17 cellular contexts compared by ENCODE assay signal in the genomic region with DNA sequence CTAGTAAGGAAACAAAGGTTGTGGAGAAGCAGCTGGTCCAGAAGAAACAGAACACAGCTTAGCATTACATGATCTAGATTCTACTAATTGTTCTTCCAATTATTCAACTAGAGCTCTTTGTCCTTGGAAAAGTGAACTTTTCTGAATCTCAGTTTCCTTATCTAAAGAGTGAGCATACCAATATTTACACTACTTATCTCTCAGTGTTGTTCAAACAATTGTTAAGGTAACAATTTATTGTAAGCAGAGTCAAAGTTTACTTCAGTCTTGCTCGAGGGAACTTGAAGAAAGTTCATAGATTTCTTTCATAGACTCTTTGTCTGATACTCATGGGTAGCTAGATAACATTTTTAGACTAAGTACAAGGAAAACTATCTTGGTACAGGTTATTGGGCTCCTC. TPM values are rescaled to one million over a fixed set of nuclear protein-coding genes. Genes with fewer than 3 reads are reported as not detected.
DNase-seq lines count a peak whose midpoint lies in the region; ATAC-seq, FAIRE-seq and TF ChIP-seq lines count a peak whose summit lies in the region.
"Had no signal": no experiment of that assay in that cellular context is flagged by ENCODE, and none has a peak within 500 bp of the region (broad histone marks: within the 10 kb centered on the region; RNA-seq: fewer than 3 reads in every experiment).

No MANE protein-coding gene starts in this region.

- peaks cover 20% of the 10 kb centered on the region for H3K4me1 Mint-ChIP-seq in Caco-2 (ENCODE audit: low read depth, unreplicated experiment)
- H3K4me1 Mint-ChIP-seq: CD14-positive monocyte had no signal

- H3K27ac ChIP-seq in K562 (ENCODE audit: extremely low read depth, low read depth, low read length) (no peak overlapping the region), HepG2 (ENCODE audit: extremely low read length, insufficient read depth, low read length) (peak overlapping the region; percentile 29), small intestine (ENCODE audit: low read depth in 1 of 2, low read length in 1 of 2) (no peak overlapping the region)
- H3K27ac ChIP-seq: A549 had no signal

- intact Hi-C loops in Caco-2 (cut with micrococcal nuclease; ENCODE audit: unreplicated experiment) = loop anchor here (1.0 to 5.0 kb wide), 2 partner anchors 22 to 44 kb away; partner anchors contain the start of gene TRIM24
- intact Hi-C loops in K562 (cut with micrococcal nuclease) = no loop called here
- intact Hi-C loops in HepG2 (cut with micrococcal nuclease; ENCODE audit: unreplicated experiment) = no loop called here

- H2AFZ ChIP-seq in K562 (ENCODE audit: low read depth, low read length) = peak overlapping the region; percentile 5
- H2AFZ ChIP-seq in HepG2 (ENCODE audit: low read length) = no peak overlapping the region

- BruUV-seq in Caco-2 (replicated peaks; lab: Mats Ljungman, UMichigan) (no TSS peak), K562 (replicated peaks; lab: Mats Ljungman, UMichigan) (no TSS peak), HepG2 (replicated peaks; lab: Mats Ljungman, UMichigan) (no TSS peak)

- TF ChIP-seq CTCF in Caco-2 (IDR thresholded peaks at IDR 0.05; ENCODE audit: insufficient read depth in 1 of 2, low read depth in 1 of 2, low read length in 1 of 2, severe bottlenecking in 1 of 2, unreplicated experiment in 1 of 2) = no peak
- no peak for TF ChIP-seq CTCF in K562 (IDR thresholded peaks at IDR 0.05 in 2 of 3, conservative IDR thresholded peaks at IDR 0.05 in 1 of 3; ENCODE audit: insufficient read depth in 2 of 3, low read depth in 1 of 3, low read length in 3 of 3)
- TF ChIP-seq CTCF in HepG2 (CRISPR knock-in tag; IDR thresholded peaks at IDR 0.05) = no peak

- peak overlapping the region; percentile 63 for H3K27ac Mint-ChIP-seq in Caco-2 (ENCODE audit: unreplicated experiment)
- H3K27ac Mint-ChIP-seq: CD14-positive monocyte; CD8-positive, alpha-beta T cell; HFFc6 had no signal

- peaks cover 23% of the 10 kb centered on the region for H3K9me3 ChIP-seq in Caco-2
- no peaks in the 10 kb centered on the region for H3K9me3 ChIP-seq in K562 (replicated peaks; ENCODE audit: control insufficient read depth, insufficient read depth, low read depth, low read length)
- no peaks in the 10 kb centered on the region for H3K9me3 ChIP-seq in HepG2 (ENCODE audit: low read length)
- H3K9me3 ChIP-seq in small intestine (ENCODE audit: control insufficient read depth, low read depth) = no peaks in the 10 kb centered on the region
- no peaks in the 10 kb centered on the region for H3K9me3 ChIP-seq in MG63
- H3K9me3 ChIP-seq: A549, BE2C had no signal

- H3K4me3 ChIP-seq in Caco-2 (ENCODE audit: low read depth, low read length) (no peak overlapping the region), K562 (no peak overlapping the region), HepG2 (replicated peaks in 1 of 3; ENCODE audit: insufficient read depth in 1 of 3, low read depth in 2 of 3, low read length in 3 of 3) (peak overlapping the region in 1 of 3 experiments; percentile 13; a peak in 1 of 6 replicates), small intestine (ENCODE audit: low read depth in 1 of 2, low read length in 2 of 2) (no peak overlapping the region), MG63 (no peak overlapping the region)
- H3K4me3 ChIP-seq: A549 had no signal

- TF ChIP-seq RAD21 in K562 (CRISPR knock-in tag; conservative IDR thresholded peaks at IDR 0.05 in 1 of 2, IDR thresholded peaks at IDR 0.05 in 1 of 2) (no peak), HepG2 (CRISPR knock-in tag; IDR thresholded peaks at IDR 0.05) (no peak)

- H3K27me3 ChIP-seq in Caco-2 (replicated peaks; ENCODE audit: control insufficient read depth, insufficient read depth, low read length) = no peaks in the 10 kb centered on the region; the same call in 1 of the 2 replicates
- H3K27me3 ChIP-seq in K562 (ENCODE audit: control insufficient read depth in 2 of 2, insufficient read depth in 2 of 2, low read length in 2 of 2) = no peaks in the 10 kb centered on the region
- no peaks in the 10 kb centered on the region for H3K27me3 ChIP-seq in HepG2 (ENCODE audit: control insufficient read depth in 1 of 2, insufficient read depth in 2 of 2, low read length in 2 of 2)
- no peaks in the 10 kb centered on the region for H3K27me3 ChIP-seq in small intestine (ENCODE audit: control insufficient read depth in 2 of 2, insufficient read depth in 2 of 2, low read length in 2 of 2)
- H3K27me3 ChIP-seq in MG63 = no peaks in the 10 kb centered on the region
- H3K27me3 ChIP-seq: BE2C had no signal

- CTCF ChIA-PET in Caco-2 (lab: Charles Lee) = no interaction called here
- CTCF ChIA-PET in K562 (lab: Yijun Ruan, JAX; ENCODE audit: low intra/inter-chr PET ratio) = no interaction called here
- CTCF ChIA-PET in HepG2 (lab: Yijun Ruan, JAX; ENCODE audit: low intra/inter-chr PET ratio, low total read pairs) = no interaction called here

- H3K9me1 ChIP-seq in K562 (ENCODE audit: control insufficient read depth, insufficient read depth, low read length) = no peaks in the 10 kb centered on the region

- 27% methylated on average over 1 of the region's 1 CpG for WGBS in K562 (ENCODE audit: insufficient coverage, low coverage, missing lambda C conversion rate)
- WGBS in HepG2 (ENCODE audit: low lambda C conversion rate) = 0% methylated on average over 1 of the region's 1 CpG
- 3 to 32% (median 30%) methylated on average over 1 of the region's 1 CpG for WGBS in small intestine, 3 donors

- peaks cover 27% of the 10 kb centered on the region for H3K9me3 Mint-ChIP-seq in Caco-2 (ENCODE audit: unreplicated experiment)
- H3K9me3 Mint-ChIP-seq: CD8-positive, alpha-beta T cell had no signal

- H3K36me3 Mint-ChIP-seq in Caco-2 (ENCODE audit: insufficient read depth, unreplicated experiment) = peaks cover 4% of the 10 kb centered on the region
- H3K36me3 Mint-ChIP-seq: CD14-positive monocyte; CD8-positive, alpha-beta T cell had no signal

- no peaks in the 10 kb centered on the region for H4K20me1 ChIP-seq in K562 (replicated peaks; ENCODE audit: control insufficient read depth, insufficient read depth, low read length)
- no peaks in the 10 kb centered on the region for H4K20me1 ChIP-seq in HepG2 (ENCODE audit: insufficient read depth, low read length)

- no peaks in the 10 kb centered on the region for H3K36me3 ChIP-seq in Caco-2 (ENCODE audit: control insufficient read depth, insufficient read depth, low read length)
- no peaks in the 10 kb centered on the region for H3K36me3 ChIP-seq in K562 (ENCODE audit: control insufficient read depth, insufficient read depth, low read length)
- H3K36me3 ChIP-seq in HepG2 (replicated peaks in 1 of 2; ENCODE audit: control insufficient read depth in 1 of 2, insufficient read depth in 2 of 2, low read length in 2 of 2) = no peaks in the 10 kb centered on the region
- no peaks in the 10 kb centered on the region for H3K36me3 ChIP-seq in small intestine (ENCODE audit: control insufficient read depth in 2 of 2, insufficient read depth in 2 of 2, low read length in 2 of 2)
- H3K36me3 ChIP-seq in MG63 = no peaks in the 10 kb centered on the region
- H3K36me3 ChIP-seq: BE2C had no signal

- FAIRE-seq in K562 (lab: Jason Lieb, UNC) (no peak), HepG2 (lab: Jason Lieb, UNC) (no peak), small intestine (lab: Jason Lieb, UNC) (no peak)
- FAIRE-seq: A549, GM12892, H1 had no signal

- no peak for TF ChIP-seq POLR2A in K562 (conservative IDR thresholded peaks at IDR 0.05)
- TF ChIP-seq POLR2A in HepG2 (IDR thresholded peaks at IDR 0.05; ENCODE audit: insufficient read depth in 1 of 2, low read depth in 2 of 2, low read length in 2 of 2) = no peak

- POLR2A ChIA-PET in Caco-2 (lab: Charles Lee) (no interaction called here), K562 (lab: Yijun Ruan, JAX) (interaction anchor here (0.8 to 1.3 kb wide), 4 partner anchors 8 to 29 kb away, joined by 3 to 5 read pairs (median 4); no protein-coding TSS in a partner anchor), HepG2 (lab: Yijun Ruan, JAX) (interaction anchor here (0.6 to 1.6 kb wide), 6 partner anchors 21 to 352 kb away, joined by 3 to 7 read pairs (median 4); partner anchors contain the start of gene TRIM24)

- peaks cover 20% of the 10 kb centered on the region for H3K4me1 ChIP-seq in Caco-2
- H3K4me1 ChIP-seq in K562 (replicated peaks in 1 of 2; ENCODE audit: control insufficient read depth in 2 of 2, insufficient read depth in 2 of 2, low read length in 2 of 2) = peaks cover 0 to 12% of the 10 kb centered on the region in 2 experiments; a peak in 2 of 5 replicates
- peaks cover 32% of the 10 kb centered on the region for H3K4me1 ChIP-seq in HepG2 (ENCODE audit: insufficient read depth, low read length)
- H3K4me1 ChIP-seq in small intestine (ENCODE audit: control insufficient read depth in 2 of 2, insufficient read depth in 1 of 2, low read depth in 1 of 2, low read length in 1 of 2) = peaks cover 0 to 4% of the 10 kb centered on the region in 2 donors
- H3K4me1 ChIP-seq: A549, BE2C had no signal

- TF ChIP-seq EP300 in K562 (IDR thresholded peaks at IDR 0.05; ENCODE audit: low read length) (no peak), HepG2 (IDR thresholded peaks at IDR 0.05; ENCODE audit: low read depth in 2 of 2, low read length in 2 of 2) (peak in 1 of 2 experiments; percentile 87; a peak in 2 of 4 replicates), HepG2 (CRISPR knock-in tag; IDR thresholded peaks at IDR 0.05; ENCODE audit: borderline replicate concordance) (no peak)

- in situ Hi-C loops in K562 (cut with MboI) (no loop called here), HepG2 (cut with HindIII; ENCODE audit: extremely low pct_ligation_motif_present, low pct_unique_long_range_greater_than_20kb) (no loop called here)

- H3K9ac ChIP-seq in K562 (ENCODE audit: insufficient read depth in 1 of 2, low read depth in 2 of 2, low read length in 2 of 2) (no peak overlapping the region), HepG2 (ENCODE audit: insufficient read depth, low read depth, low read length) (no peak overlapping the region)

- H3K79me2 ChIP-seq in K562 (ENCODE audit: control insufficient read depth, insufficient read depth, low read length) (no peaks in the 10 kb centered on the region), HepG2 (ENCODE audit: insufficient read depth, low read length) (no peaks in the 10 kb centered on the region)

- no peak for ATAC-seq in K562
- peak; percentile 72 for ATAC-seq in HepG2
- ATAC-seq in GM18870 (IDR thresholded peaks at IDR 0.05; ENCODE audit: unreplicated experiment) = no peak
- ATAC-seq: A549; CD8-positive, alpha-beta T cell had no signal

- H3K4me2 ChIP-seq in K562 (ENCODE audit: insufficient read depth, low read length) (peak overlapping the region; percentile 41), HepG2 (ENCODE audit: low read depth, low read length) (peak overlapping the region; percentile 40)
- H3K4me2 ChIP-seq: A549 had no signal

- no peaks in the 10 kb centered on the region for H3K27me3 Mint-ChIP-seq in Caco-2 (ENCODE audit: insufficient read depth, unreplicated experiment)

- no peak overlapping the region for H3K4me3 Mint-ChIP-seq in Caco-2 (ENCODE audit: unreplicated experiment)
- H3K4me3 Mint-ChIP-seq: CD14-positive monocyte; CD8-positive, alpha-beta T cell; HFFc6 had no signal

- DNase-seq in Caco-2 = peak in 1 of 2 experiments; percentile 12
- DNase-seq in K562 (ENCODE audit: extremely low read depth in 1 of 4, low spot score in 3 of 4) = no peak
- peak; percentile 66 for DNase-seq in HepG2 (ENCODE audit: low spot score)
- peak; percentile 60 for DNase-seq in small intestine
- DNase-seq in MG63 = no peak
- DNase-seq in globus pallidus (ENCODE audit: low spot score) = no peak
- DNase-seq: BE2C; CD8-positive, alpha-beta T cell; COR-L47; DND-41; HCEC 1CT; HFFc6 had no signal

RNA-seq across cellular contexts. Expression of gene TRIM24, which starts 42.2 kb away (rescaled TPM):
- total RNA-seq in Caco-2 (2022) (54.7 and 58.2 TPM in 2 replicates), K562 (2014; rRNA removed) (33.3 and 37.1 TPM in 2 replicates), K562 (2014; rRNA removed; fragmentation: Illumina TruSeq; extraction: Trizol) (40.2 and 46.5 TPM in 2 replicates), K562 (2015; rRNA removed; fragmentation: Illumina TruSeq; extraction: Trizol) (52.4 and 56.4 TPM in 2 replicates), K562 (2021) (55.8 and 62.8 TPM in 2 replicates), HepG2 (2016; rRNA removed; fragmentation: Illumina TruSeq; extraction: Trizol) (106 and 118 TPM in 2 replicates)
- total RNA-seq in K562 (2011; cell fraction: chromatin; rRNA removed; ENCODE audit: low replicate concordance) = 47.4 and 128 TPM in 2 replicates
- total RNA-seq in K562 (2011; cell fraction: nucleolus; rRNA removed) = 23.3 and 24.7 TPM in 2 replicates
- 54.0 and 95.2 TPM in 2 replicates for total RNA-seq in K562 (2011; cell fraction: nucleoplasm; rRNA removed)
- polyA plus RNA-seq in K562 (2011; rRNA removed) (61.7 and 66.9 TPM in 2 replicates), K562 (2014; fragmentation: Illumina TruSeq; extraction: Trizol) (61.5 and 74.0 TPM in 2 replicates), K562 (2014; fragmentation: Nextera tagmentation; extraction: Ambion mirVana) (10 to 100 TPM; 13.4 to 15.1 TPM), K562 (2014; rRNA removed) (40.2 and 41.7 TPM in 2 replicates), HepG2 (2011; rRNA removed) (70.3 and 100 TPM in 2 replicates), small intestine (10 to 100 TPM in 1 of 3 donors, 1 to 10 TPM in 2; 5.8 to 13.5 (median 6.2) TPM)
- polyA plus RNA-seq in K562 (2011; cell fraction: cytosol; rRNA removed) = 28.4 and 38.1 TPM in 2 replicates
- polyA plus RNA-seq in K562 (2011; cell fraction: nucleus; rRNA removed) = 36.0 and 50.5 TPM in 2 replicates
- polyA plus RNA-seq in K562 (2012) = 40.9 and 42.4 TPM in 2 replicates
- polyA minus RNA-seq in K562 (2011; rRNA and poly(A)+ RNA removed) = 101 and 125 TPM in 2 replicates
- 40.7 and 48.4 TPM in 2 replicates for polyA minus RNA-seq in K562 (2011; cell fraction: cytosol; rRNA and poly(A)+ RNA removed)
- polyA minus RNA-seq in K562 (2011; cell fraction: nucleus; rRNA and poly(A)+ RNA removed) = 36.4 and 60.5 TPM in 2 replicates
- 122 and 139 TPM in 2 replicates for total RNA-seq in HepG2 (2016; cell fraction: cytosol; rRNA removed; fragmentation: Illumina TruSeq; extraction: Trizol; ENCODE audit: low read depth)
- 99.4 and 119 TPM in 2 replicates for total RNA-seq in HepG2 (2016; cell fraction: insoluble cytoplasmic fraction; rRNA removed; fragmentation: Illumina TruSeq; extraction: Trizol)
- 66.5 and 76.0 TPM in 2 replicates for total RNA-seq in HepG2 (2016; cell fraction: membrane; rRNA removed; fragmentation: Illumina TruSeq; extraction: Trizol)
- total RNA-seq in HepG2 (2016; cell fraction: nucleus; rRNA removed; fragmentation: Illumina TruSeq; extraction: Trizol) = 103 and 118 TPM in 2 replicates
- polyA plus RNA-seq in HepG2 (2011; cell fraction: cytosol; rRNA removed) = 34.7 and 45.8 TPM in 2 replicates
- polyA plus RNA-seq in HepG2 (2011; cell fraction: nucleus; rRNA removed) = 47.7 and 50.1 TPM in 2 replicates
- polyA plus RNA-seq in HepG2 (2012) = 45.5 and 53.7 TPM in 2 replicates
- 3.2 and 3.5 TPM in 2 replicates for polyA plus RNA-seq in HepG2 (2016; cell fraction: cytosol; fragmentation: Illumina TruSeq; extraction: Trizol; ENCODE audit: low read depth)
- 140 and 150 TPM in 2 replicates for polyA plus RNA-seq in HepG2 (2016; cell fraction: insoluble cytoplasmic fraction; fragmentation: Illumina TruSeq; extraction: Trizol; ENCODE audit: low read depth)
- 12.3 and 15.0 TPM in 2 replicates for polyA plus RNA-seq in HepG2 (2016; cell fraction: membrane; fragmentation: Illumina TruSeq; extraction: Trizol; ENCODE audit: low read depth)
- polyA plus RNA-seq in HepG2 (2016; cell fraction: nucleus; fragmentation: Illumina TruSeq; extraction: Trizol; ENCODE audit: insufficient read depth, low read depth) = 118 and 128 TPM in 2 replicates
- polyA minus RNA-seq in HepG2 (2011; rRNA and poly(A)+ RNA removed; ENCODE audit: low replicate concordance) = 19.6 and 88.1 TPM in 2 replicates
- polyA minus RNA-seq in HepG2 (2011; cell fraction: cytosol; rRNA and poly(A)+ RNA removed) = 86.8 and 89.8 TPM in 2 replicates
- polyA minus RNA-seq in HepG2 (2011; cell fraction: nucleus; rRNA and poly(A)+ RNA removed) = 194 and 209 TPM in 2 replicates
- total RNA-seq in MG63 (2014; rRNA removed; shearing (Covaris generic); ENCODE audit: low replicate concordance) = 4.1 and 4.4 TPM in 2 replicates

Comparison
In these comparisons a context has a peak if more than half of its experiments do, and no peak if none do; other contexts are left out.
1. DNase-seq: peak in HepG2 (single experiment) and small intestine (single experiment); none in K562 (0 of 4), MG63 (single experiment) and globus pallidus (single experiment).